8 cellular contexts compared by ENCODE assay signal in the genomic region with DNA sequence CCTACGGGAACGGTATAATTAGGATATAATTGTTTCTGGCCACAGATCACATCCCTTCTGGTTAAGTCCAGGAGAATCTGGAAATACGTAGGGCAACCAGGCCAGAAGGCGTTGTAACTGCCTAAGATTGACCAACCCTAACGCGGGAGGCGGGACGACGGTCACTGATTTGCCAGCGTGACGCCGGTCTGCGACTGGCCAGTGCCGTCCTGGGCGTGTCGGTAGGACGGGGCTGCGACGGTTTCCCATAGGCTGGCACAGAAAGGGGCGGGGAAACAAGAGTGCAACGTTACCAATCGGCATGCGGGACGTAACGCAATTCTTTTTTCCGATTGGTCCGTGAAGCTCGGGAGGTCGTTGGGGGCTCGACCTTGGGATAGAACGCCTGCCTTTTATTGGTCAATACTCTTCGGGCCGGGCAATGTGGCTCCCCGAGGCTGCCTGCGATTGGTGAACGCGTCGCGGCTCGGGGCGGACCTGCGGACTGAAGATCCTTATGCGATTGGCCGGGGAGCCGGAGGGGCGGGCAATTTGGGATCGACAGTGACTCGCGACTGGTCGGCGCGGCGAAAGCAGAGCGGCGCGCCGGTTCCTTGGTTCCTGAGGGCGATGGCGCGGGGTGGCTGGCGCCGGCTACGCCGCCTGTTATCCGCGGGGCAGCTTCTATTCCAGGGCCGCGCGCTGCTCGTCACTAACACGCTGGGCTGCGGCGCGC. TPM values are rescaled to one million over a fixed set of nuclear protein-coding genes. Genes with fewer than 3 reads are reported as not detected.
DNase-seq lines count a peak whose midpoint lies in the region; ATAC-seq, FAIRE-seq and TF ChIP-seq lines count a peak whose summit lies in the region.

A gene (plus strand): TSS at position 546 of the 715 bp plus-strand sequence. CDS start 64 bp downstream, at position 610.

- peaks cover 8% of the 10 kb centered on the region; the same call in 1 of the 2 replicates for H3K79me2 ChIP-seq in OCI-LY7 (ENCODE audit: insufficient read depth, low read depth, low read length)
- no peaks in the 10 kb centered on the region for H3K79me2 ChIP-seq in endothelial cell of umbilical vein (ENCODE audit: control insufficient read depth, insufficient read depth, low read length)

- H3K9me3 ChIP-seq in OCI-LY7 (ENCODE audit: low read length) (no peaks in the 10 kb centered on the region), endothelial cell of umbilical vein (replicated peaks; ENCODE audit: control insufficient read depth, insufficient read depth, low read length) (no peaks in the 10 kb centered on the region)

- ATAC-seq in GM21526 (IDR thresholded peaks at IDR 0.05; ENCODE audit: low FRiP score, unreplicated experiment) = peak; percentile 64

- POLR2A ChIA-PET in OCI-LY7 (lab: Charles Lee) (interaction anchor here (0.6 to 1.9 kb wide), 4 partner anchors 12 to 1067 kb away, joined by 3 to 8 read pairs (median 6); a partner anchor contains a TSS), endothelial cell of umbilical vein (lab: Charles Lee) (interaction anchor here (0.5 to 0.6 kb wide), 2 partner anchors 89 to 100 kb away, joined by 3 to 5 read pairs; a partner anchor contains a TSS)

- H4K20me1 ChIP-seq in OCI-LY7 (ENCODE audit: insufficient read depth, low read length) = 0 out of 2 replicates have a peak, but pooled peaks cover 12% of the 10 kb centered on the region
- no peaks in the 10 kb centered on the region for H4K20me1 ChIP-seq in endothelial cell of umbilical vein (replicated peaks; ENCODE audit: control insufficient read depth, extremely low read depth, insufficient read depth, low read length)

- dilution Hi-C loops in endothelial cell of umbilical vein (cut with MboI; ENCODE audit: extremely low pct_ligation_motif_present, low sequenced_read_pairs) = no loop called here

- CTCF ChIA-PET in OCI-LY7 (lab: Charles Lee; ENCODE audit: unreplicated experiment) = interaction anchor here (0.6 to 1.3 kb wide), 4 partner anchors 22 to 72 kb away, joined by 3 to 4 read pairs (median 3); no protein-coding TSS in a partner anchor
- CTCF ChIA-PET in endothelial cell of umbilical vein (lab: Charles Lee) = interaction anchor here (0.6 to 4.0 kb wide), 19 partner anchors 11 to 223 kb away, joined by 3 to 100 read pairs (median 7); a partner anchor contains a TSS

- no peaks in the 10 kb centered on the region for H3K9me1 ChIP-seq in endothelial cell of umbilical vein (replicated peaks; ENCODE audit: control insufficient read depth, extremely low read depth, insufficient read depth, low read length)

- H3K9me2 ChIP-seq in OCI-LY7 (ENCODE audit: insufficient read depth, low read length) = no peaks in the 10 kb centered on the region

- H3K36me3 ChIP-seq in OCI-LY7 (ENCODE audit: insufficient read depth, low read length) (peaks cover 21% of the 10 kb centered on the region; the same call in 1 of the 2 replicates), endothelial cell of umbilical vein (ENCODE audit: control insufficient read depth in 2 of 2, extremely low read depth in 1 of 2, insufficient read depth in 2 of 2, low read length in 2 of 2) (peaks cover 0 to 6% of the 10 kb centered on the region in 2 experiments)

- intact Hi-C loops in OCI-LY7 (cut with micrococcal nuclease; ENCODE audit: unreplicated experiment) = loop anchor here (2.0 kb wide), 1 partner anchor 24 kb away; no protein-coding TSS in a partner anchor
- intact Hi-C loops in endothelial cell of umbilical vein (cut with micrococcal nuclease) = loop anchor here (1.0 to 2.0 kb wide), 6 partner anchors 11 to 224 kb away; a partner anchor contains a TSS

- BruUV-seq in OCI-LY7 (replicated peaks; lab: Mats Ljungman, UMichigan) (no TSS peak), endothelial cell of umbilical vein (replicated peaks; lab: Mats Ljungman, UMichigan) (no TSS peak)

- peak; percentile 66 for TF ChIP-seq POLR2A in endothelial cell of umbilical vein (IDR thresholded peaks at IDR 0.05; ENCODE audit: low read depth, low read length)

- H2AFZ ChIP-seq in OCI-LY7 (ENCODE audit: low read length) (peak within 1 kb of the TSS; percentile 57; the same call in 1 of the 2 replicates), endothelial cell of umbilical vein (ENCODE audit: low read depth, low read length) (peak within 1 kb of the TSS; percentile 82)

- peak; percentile 96 for DNase-seq in D341Med (ENCODE audit: low spot score)
- DNase-seq in HuH-7.5 (ENCODE audit: low spot score) = peak; percentile 95
- peak; percentile 100 for DNase-seq in OCI-LY7 (ENCODE audit: low spot score)
- peak; percentile 98 for DNase-seq in activated T-cell treated with anti-CD3 and anti-CD28 coated beads for 24 hours (ENCODE audit: low read depth)
- DNase-seq in endothelial cell of umbilical vein (ENCODE audit: low read depth, low spot score) = peak; percentile 100
- peak; percentile 100 for DNase-seq in midbrain (lab: John Stamatoyannopoulos, UW)
- DNase-seq in stimulated activated CD8-positive, alpha-beta memory T cell treated with anti-CD3 and anti-CD28 coated beads, Interleukin-2, amount 100 ng/mL, for 1 hour (ENCODE audit: low read depth in 2 of 2) = peak; percentile 94 to 96

- peak; percentile 100 for FAIRE-seq in endothelial cell of umbilical vein (lab: Jason Lieb, UNC)

- TF ChIP-seq CTCF in OCI-LY7 (conservative IDR thresholded peaks at IDR 0.05; ENCODE audit: low read length) = no peak
- TF ChIP-seq CTCF in endothelial cell of umbilical vein (IDR thresholded peaks at IDR 0.05; ENCODE audit: extremely low read depth in 1 of 2, insufficient read depth in 1 of 2, low read depth in 1 of 2, low read length in 2 of 2) = no peak

- H3K4me1 ChIP-seq in OCI-LY7 (ENCODE audit: insufficient read depth, low read length, poor library complexity, severe bottlenecking) (peaks cover 31% of the 10 kb centered on the region), endothelial cell of umbilical vein (ENCODE audit: control insufficient read depth, extremely low read depth, insufficient read depth, low read length) (peaks cover 14% of the 10 kb centered on the region)

- H3K9ac ChIP-seq in endothelial cell of umbilical vein (replicated peaks; ENCODE audit: extremely low read depth, insufficient read depth, low read length) = peak within 1 kb of the TSS; percentile 72

- H3K27ac ChIP-seq in OCI-LY7 (ENCODE audit: low read depth, low read length, poor library complexity, severe bottlenecking) (peak within 1 kb of the TSS; percentile 92), endothelial cell of umbilical vein (ENCODE audit: insufficient read depth, low read depth, low read length) (peak within 1 kb of the TSS; percentile 56)

- H3K27me3 ChIP-seq in endothelial cell of umbilical vein (ENCODE audit: control insufficient read depth in 2 of 2, insufficient read depth in 2 of 2, low read length in 2 of 2) = no peaks in the 10 kb centered on the region

- H3K4me3 ChIP-seq in OCI-LY7 (ENCODE audit: low read depth, low read length, poor library complexity, severe bottlenecking) = peak within 1 kb of the TSS; percentile 97
- H3K4me3 ChIP-seq in endothelial cell of umbilical vein (replicated peaks in 1 of 3; ENCODE audit: insufficient read depth in 1 of 3, low read depth in 1 of 3, low read length in 3 of 3) = peak within 1 kb of the TSS; percentile 78 to 85 (median 82)

- H3K4me2 ChIP-seq in OCI-LY7 (ENCODE audit: low read length) (peak within 1 kb of the TSS; percentile 92), endothelial cell of umbilical vein (ENCODE audit: insufficient read depth, low read length) (peak within 1 kb of the TSS; percentile 81)

TF ChIP-seq in endothelial cell of umbilical vein, 7 proteins besides CTCF, POLR2A, EP300 and RAD21:
- peak; percentile 73 for TF ChIP-seq POLR2AphosphoS5 (IDR thresholded peaks at IDR 0.05; ENCODE audit: insufficient read depth, low read depth, low read length)
- TF ChIP-seq FOS (IDR thresholded peaks at IDR 0.05; ENCODE audit: borderline replicate concordance, insufficient read depth, low read length) = no peak
- no peak for TF ChIP-seq GATA2 (IDR thresholded peaks at IDR 0.05; ENCODE audit: insufficient read depth, insufficient read length, low read depth, low read length)
- TF ChIP-seq, protein P1, sequence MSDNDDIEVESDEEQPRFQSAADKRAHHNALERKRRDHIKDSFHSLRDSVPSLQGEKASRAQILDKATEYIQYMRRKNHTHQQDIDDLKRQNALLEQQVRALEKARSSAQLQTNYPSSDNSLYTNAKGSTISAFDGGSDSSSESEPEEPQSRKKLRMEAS (IDR thresholded peaks at IDR 0.05; ENCODE audit: insufficient read depth, insufficient read length) = no peak
- peak; percentile 94 for TF ChIP-seq EZH2 (IDR thresholded peaks at IDR 0.05; ENCODE audit: borderline replicate concordance, low read depth, low read length, severe bottlenecking)

RNA-seq across cellular contexts. Expression of the gene that starts here (rescaled TPM):
- total RNA-seq in OCI-LY7 (2014; rRNA removed; shearing (Covaris generic)) = 21.9 and 23.7 TPM in 2 replicates
- 18.1 and 22.6 TPM in 2 replicates for total RNA-seq in OCI-LY7 (2022)
- total RNA-seq in endothelial cell of umbilical vein = 13.8 and 16.1 TPM in 2 replicates
- 27.6 and 38.4 TPM in 2 replicates for polyA plus RNA-seq in endothelial cell of umbilical vein
- 20.1 and 23.8 TPM in 2 replicates for polyA plus RNA-seq in endothelial cell of umbilical vein (2011; cell fraction: cytosol; rRNA removed)
- polyA plus RNA-seq in endothelial cell of umbilical vein (2011; cell fraction: nucleus; rRNA removed) = 5.5 and 6.3 TPM in 2 replicates
- polyA plus RNA-seq in endothelial cell of umbilical vein (2012) = 17.1 and 19.8 TPM in 2 replicates
- polyA minus RNA-seq in endothelial cell of umbilical vein = 19.3 and 22.4 TPM in 2 replicates
- polyA minus RNA-seq in endothelial cell of umbilical vein (2011; cell fraction: cytosol; rRNA and poly(A)+ RNA removed) = 16.1 TPM
- 3.3 and 3.4 TPM in 2 replicates for polyA minus RNA-seq in endothelial cell of umbilical vein (2011; cell fraction: nucleus; rRNA and poly(A)+ RNA removed)

Comparison
In these comparisons a context has a peak if more than half of its experiments do, and no peak if none do; other contexts are left out.
1. Peak in every context shown above with its lines: DNase-seq, ATAC-seq, H3K4me3 ChIP-seq and H3K27ac ChIP-seq.